In genomic region chr1:209412566-209412965, GRCh38 we compare ENCODE assay signal across 16 cellular contexts.
"Had no signal": no experiment of that assay in that cellular context is flagged by ENCODE, and none has a peak within 500 bp of the region (broad histone marks: within the 10 kb centered on the region; RNA-seq: fewer than 3 reads in every experiment).

No MANE protein-coding gene starts in this region.

- H3K36me3 ChIP-seq: brain microvascular endothelial cell, ovary, transverse colon had no signal

- DNase-seq: activated B cell treated with CpG ODN at 0.5 μM for 24 hours; activated CD4-positive, alpha-beta T cell treated with anti-CD3 and anti-CD28 coated beads for 48 hours; activated CD8-positive, alpha-beta memory T cell treated with anti-CD3 and anti-CD28 coated beads, Interleukin-2, amount 50 U/mL, for 48 hours; activated CD8-positive, alpha-beta T cell treated with anti-CD3 and anti-CD28 coated beads, Interleukin-2, amount 10 ng/mL, durations not matched to agents 7 days and 5 days; activated gamma-delta T cell treated with Interleukin-2 at 50 U/mL for 16 hours; activated naive CD8-positive, alpha-beta T cell treated with anti-CD3 and anti-CD28 coated beads, Interleukin-2, amount 10 ng/mL, durations not matched to agents 7 days and 5 days; activated T-cell treated with anti-CD3 and anti-CD28 coated beads, Interleukin-2, amount 50 U/mL, for 72 hours; brain microvascular endothelial cell; dermis blood vessel endothelial cell; naive thymus-derived CD4-positive, alpha-beta T cell; ovary; stimulated activated CD4-positive, alpha-beta T cell treated with anti-CD3 and anti-CD28 coated beads, Interleukin-15, amount 100 ng/mL, for 24 hours; stimulated activated CD4-positive, alpha-beta T cell treated with anti-CD3 and anti-CD28 coated beads, Interleukin-4, amount 100 ng/mL, for 1 hour; stimulated activated naive B cell treated with anti-CD40 and anti-IgM and Interleukin-4, amounts not matched to agents 10 μg/mL and 1 μg/mL and 100 μg/mL, for 72 hours; T-helper 2 cell; transverse colon had no signal

- ATAC-seq: activated CD8-positive, alpha-beta T cell treated with anti-CD3 and anti-CD28 coated beads, Interleukin-2, amount 10 ng/mL, durations not matched to agents 7 days and 5 days; activated T-cell treated with anti-CD3 and anti-CD28 coated beads, Interleukin-2, amount 50 U/mL, for 72 hours; naive thymus-derived CD4-positive, alpha-beta T cell; stimulated activated naive B cell treated with anti-CD40 and anti-IgM and Interleukin-4, amounts not matched to agents 10 μg/mL and 1 μg/mL and 100 μg/mL, for 72 hours had no signal

- H3K27ac ChIP-seq: ovary had no signal

- H3K9me3 ChIP-seq: ovary, transverse colon had no signal

- H3K27me3 ChIP-seq: brain microvascular endothelial cell, ovary, transverse colon had no signal

- H3K4me3 ChIP-seq: ovary, transverse colon had no signal
